ENCODE assay signal across 7 cellular contexts in genomic region chr1:58946390-58946789, GRCh38.
"Had no signal": no experiment of that assay in that cellular context is flagged by ENCODE, and none has a peak within 500 bp of the region (broad histone marks: within the 10 kb centered on the region; RNA-seq: fewer than 3 reads in every experiment).

No MANE protein-coding gene starts in this region.

- H3K4me3 ChIP-seq: GM12878 had no signal

- DNase-seq: GDM1, GF-D8 had no signal

- FAIRE-seq: G401.6, GM12892, GM18507, GM19239 had no signal

- ATAC-seq: GM12878 had no signal
